Comparison of ENCODE assay signal across 15 cellular contexts in the genomic region with DNA sequence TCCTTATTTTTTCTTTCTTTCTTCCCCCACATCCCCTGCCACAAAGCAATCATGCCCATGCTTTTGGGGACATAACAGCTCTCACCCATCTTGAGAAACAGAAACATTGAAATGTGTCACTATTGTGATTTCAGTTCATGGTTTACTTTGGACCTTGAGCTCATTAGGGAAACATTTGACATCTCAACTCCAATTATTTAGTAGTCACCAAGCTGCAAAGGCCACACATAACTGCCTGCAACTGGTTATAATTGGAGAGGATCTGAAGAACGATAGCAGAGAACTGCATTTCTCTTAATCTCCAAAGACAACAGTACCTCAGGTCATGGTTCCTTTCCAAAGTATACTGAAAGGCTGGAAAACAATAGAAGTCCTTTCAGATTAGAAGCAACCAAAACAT.
A peak's percentile ranks its signal among the peaks of the same experiment; 100 is the strongest.
DNase-seq lines count a peak whose midpoint lies in the region; ATAC-seq and TF ChIP-seq lines count a peak whose summit lies in the region.
"Had no signal": no experiment of that assay in that cellular context is flagged by ENCODE, and none has a peak within 500 bp of the region (broad histone marks: within the 10 kb centered on the region; RNA-seq: fewer than 3 reads in every experiment).

No MANE protein-coding gene starts in this region.

- DNase-seq in NCI-H2196 (lab: John Stamatoyannopoulos, UW; ENCODE audit: unreplicated experiment) (peak; percentile 4), NCI-H2196 treated with DMSO at 0.1 percent for 48 hours (lab: John Stamatoyannopoulos, UW; ENCODE audit: unreplicated experiment) (no peak), adipocyte (ENCODE audit: low read depth) (no peak), hepatocyte (ENCODE audit: low spot score) (no peak), stromal cell of bone marrow (ENCODE audit: low read depth) (peak; percentile 18), Kasumi-1 (lab: John Stamatoyannopoulos, UW) (no peak), activated gamma-delta T cell treated with Interleukin-2 at 50 U/mL for 16 hours (no peak)
- no peak for DNase-seq in activated naive CD8-positive, alpha-beta T cell treated with anti-CD3 and anti-CD28 coated beads, Interleukin-2, amount 50 U/mL, for 24 hours
- DNase-seq: CD8-positive, alpha-beta T cell; KBM-7; NCI-H1092 treated with DMSO at 0.1 percent for 48 hours; T-helper 9 cell had no signal

- peak overlapping the region; percentile 2 for H3K9ac ChIP-seq in adipocyte (ENCODE audit: low read length)

- peak overlapping the region; percentile 59 for H3K4me3 ChIP-seq in adipocyte (ENCODE audit: low read length)
- no peak overlapping the region for H3K4me3 ChIP-seq in hepatocyte
- H3K4me3 ChIP-seq: gastroesophageal sphincter had no signal

- H3K4me1 ChIP-seq in adipocyte (ENCODE audit: control insufficient read depth, insufficient read depth, low read length) (peaks cover 40% of the 10 kb centered on the region), hepatocyte (ENCODE audit: insufficient read depth) (peaks cover 11% of the 10 kb centered on the region)

- no peak for ATAC-seq in activated naive CD8-positive, alpha-beta T cell treated with anti-CD3 and anti-CD28 coated beads, Interleukin-2, amount 50 U/mL, for 24 hours
- ATAC-seq: CD8-positive, alpha-beta T cell; gastroesophageal sphincter; stimulated activated effector memory CD8-positive, alpha-beta T cell treated with anti-CD3 and anti-CD28 coated beads, Interleukin-12 subunit alpha, Interleukin-12 subunit beta, amount 100 ng/mL, for 72 hours had no signal

- H3K4me1 Mint-ChIP-seq in activated naive CD8-positive, alpha-beta T cell treated with anti-CD3 and anti-CD28 coated beads, Interleukin-2, amount 50 U/mL, for 24 hours: no peaks in the 10 kb centered on the region
- H3K4me1 Mint-ChIP-seq: stimulated activated effector memory CD8-positive, alpha-beta T cell treated with anti-CD3 and anti-CD28 coated beads, Interleukin-12 subunit alpha, Interleukin-12 subunit beta, amount 100 ng/mL, for 72 hours had no signal

- no peak overlapping the region for H3K27ac Mint-ChIP-seq in activated naive CD8-positive, alpha-beta T cell treated with anti-CD3 and anti-CD28 coated beads, Interleukin-2, amount 50 U/mL, for 24 hours
- H3K27ac Mint-ChIP-seq: activated T-helper 1 cell treated with anti-CD3 and anti-CD28 coated beads, Interleukin-12 subunit alpha, Interleukin-12 subunit beta, Interleukin-2, Interleukin-4 antibody, amounts not matched to agents 30 ng/mL and 10 ng/mL and 1 ng/mL, durations not matched to agents 14 hours and 24 hours and 36 hours; CD8-positive, alpha-beta T cell; stimulated activated effector memory CD8-positive, alpha-beta T cell treated with anti-CD3 and anti-CD28 coated beads, Interleukin-12 subunit alpha, Interleukin-12 subunit beta, amount 100 ng/mL, for 72 hours had no signal

- H3K9me3 Mint-ChIP-seq in activated naive CD8-positive, alpha-beta T cell treated with anti-CD3 and anti-CD28 coated beads, Interleukin-2, amount 50 U/mL, for 24 hours: no peaks in the 10 kb centered on the region
- H3K9me3 Mint-ChIP-seq: activated T-helper 1 cell treated with anti-CD3 and anti-CD28 coated beads, Interleukin-12 subunit alpha, Interleukin-12 subunit beta, Interleukin-2, Interleukin-4 antibody, amounts not matched to agents 30 ng/mL and 10 ng/mL and 1 ng/mL, durations not matched to agents 14 hours and 24 hours and 36 hours; CD8-positive, alpha-beta T cell had no signal

- H3K9me3 ChIP-seq in adipocyte (ENCODE audit: control insufficient read depth, low read length): no peaks in the 10 kb centered on the region
- H3K9me3 ChIP-seq in hepatocyte (ENCODE audit: low read depth): no peaks in the 10 kb centered on the region
- H3K9me3 ChIP-seq: gastroesophageal sphincter had no signal

- H3K4me3 Mint-ChIP-seq in activated naive CD8-positive, alpha-beta T cell treated with anti-CD3 and anti-CD28 coated beads, Interleukin-2, amount 50 U/mL, for 24 hours: no peak overlapping the region
- H3K4me3 Mint-ChIP-seq: activated T-helper 1 cell treated with anti-CD3 and anti-CD28 coated beads, Interleukin-12 subunit alpha, Interleukin-12 subunit beta, Interleukin-2, Interleukin-4 antibody, amounts not matched to agents 30 ng/mL and 10 ng/mL and 1 ng/mL, durations not matched to agents 14 hours and 24 hours and 36 hours; CD8-positive, alpha-beta T cell; stimulated activated effector memory CD8-positive, alpha-beta T cell treated with anti-CD3 and anti-CD28 coated beads, Interleukin-12 subunit alpha, Interleukin-12 subunit beta, amount 100 ng/mL, for 72 hours had no signal

- H3K36me3 ChIP-seq in adipocyte (ENCODE audit: control insufficient read depth, insufficient read depth, low read length, severe bottlenecking) (no peaks in the 10 kb centered on the region), hepatocyte (replicated peaks; ENCODE audit: insufficient read depth, low read depth) (no peaks in the 10 kb centered on the region)
- H3K36me3 ChIP-seq: gastroesophageal sphincter had no signal

- H3K4me2 ChIP-seq in hepatocyte: no peak overlapping the region

- no peaks in the 10 kb centered on the region for H3K9me2 ChIP-seq in hepatocyte (replicated peaks; ENCODE audit: insufficient read depth)

- no peak for TF ChIP-seq CTCF in hepatocyte (IDR thresholded peaks at IDR 0.05; ENCODE audit: poor library complexity)

- H3K36me3 Mint-ChIP-seq in activated naive CD8-positive, alpha-beta T cell treated with anti-CD3 and anti-CD28 coated beads, Interleukin-2, amount 50 U/mL, for 24 hours (ENCODE audit: low read depth): no peaks in the 10 kb centered on the region
- H3K36me3 Mint-ChIP-seq: CD8-positive, alpha-beta T cell; stimulated activated effector memory CD8-positive, alpha-beta T cell treated with anti-CD3 and anti-CD28 coated beads, Interleukin-12 subunit alpha, Interleukin-12 subunit beta, amount 100 ng/mL, for 72 hours had no signal

- H4K20me1 ChIP-seq in hepatocyte (ENCODE audit: insufficient read depth, poor library complexity, severe bottlenecking): no peaks in the 10 kb centered on the region

- no peak overlapping the region for H2AFZ ChIP-seq in hepatocyte

- H3K27me3 ChIP-seq in adipocyte (replicated peaks; ENCODE audit: control insufficient read depth, insufficient read depth, low read length) (no peaks in the 10 kb centered on the region), hepatocyte (no peaks in the 10 kb centered on the region)
- H3K27me3 ChIP-seq: gastroesophageal sphincter had no signal

- WGBS in hepatocyte (ENCODE audit: low lambda C conversion rate, missing lambda C conversion rate): 42% methylated on average over 1 of the region's 1 CpG

- no peaks in the 10 kb centered on the region for H3K27me3 Mint-ChIP-seq in activated naive CD8-positive, alpha-beta T cell treated with anti-CD3 and anti-CD28 coated beads, Interleukin-2, amount 50 U/mL, for 24 hours

- H3K79me2 ChIP-seq in hepatocyte: no peaks in the 10 kb centered on the region

- peak overlapping the region; percentile 46 for H3K27ac ChIP-seq in hepatocyte
- H3K27ac ChIP-seq: gastroesophageal sphincter had no signal

Comparison
In these comparisons a context has a peak if more than half of its experiments do, and no peak if none do; other contexts are left out.
1. DNase-seq: peak in NCI-H2196 (single experiment) and stromal cell of bone marrow (single experiment); none in NCI-H2196 treated with DMSO at 0.1 percent for 48 hours (single experiment), adipocyte (single experiment), hepatocyte (single experiment), activated naive CD8-positive, alpha-beta T cell treated with anti-CD3 and anti-CD28 coated beads, Interleukin-2, amount 50 U/mL, for 24 hours (single experiment), Kasumi-1 (0 of 2) and activated gamma-delta T cell treated with Interleukin-2 at 50 U/mL for 16 hours (single experiment).